26 cellular contexts compared by ENCODE assay signal in genomic region chr2:44388877-44389276, GRCh38.
"Had no signal": no experiment of that assay in that cellular context is flagged by ENCODE, and none has a peak within 500 bp of the region (broad histone marks: within the 10 kb centered on the region; RNA-seq: fewer than 3 reads in every experiment).

No MANE protein-coding gene starts in this region.

- H3K9me3 Mint-ChIP-seq: activated CD4-positive, alpha-beta memory T cell treated with anti-CD3 and anti-CD28 coated beads, Interleukin-2, amount 10 ng/mL, durations not matched to agents 7 days and 5 days; natural killer cell treated with Interleukin-12 subunit alpha and Interleukin-12 subunit beta and Interleukin-15 and Interleukin-18, amount 100 ng/mL, for 72 hours had no signal

- H3K27me3 Mint-ChIP-seq: activated CD4-positive, alpha-beta memory T cell treated with anti-CD3 and anti-CD28 coated beads, Interleukin-2, amount 10 ng/mL, durations not matched to agents 7 days and 5 days; activated CD4-positive, alpha-beta T cell treated with anti-CD3 and anti-CD28 coated beads, Interleukin-2, amount 10 ng/mL, durations not matched to agents 7 days and 5 days; activated CD8-positive, alpha-beta memory T cell treated with anti-CD3 and anti-CD28 coated beads, Interleukin-2, amount 10 ng/mL, durations not matched to agents 7 days and 5 days; activated naive CD8-positive, alpha-beta T cell; natural killer cell treated with Interleukin-12 subunit alpha and Interleukin-12 subunit beta and Interleukin-15 and Interleukin-18, amount 100 ng/mL, for 72 hours had no signal

- ATAC-seq: activated CD4-positive, CD25-positive, alpha-beta regulatory T cell treated with anti-CD3 and anti-CD28 coated beads, Interleukin-2, amount 50 U/mL, for 24 hours; activated CD8-positive, alpha-beta memory T cell treated with anti-CD3 and anti-CD28 coated beads, Interleukin-2, amount 10 ng/mL, durations not matched to agents 7 days and 5 days; body of pancreas; gastroesophageal sphincter; left lung; lower lobe of right lung; mucosa of descending colon; natural killer cell treated with Interleukin-12 subunit alpha and Interleukin-12 subunit beta and Interleukin-15 and Interleukin-18, amount 100 ng/mL, for 72 hours; right cardiac atrium; stimulated activated naive CD8-positive, alpha-beta T cell treated with anti-CD3 and anti-CD28 coated beads, Interleukin-15, Interleukin-2, amounts not matched to agents 100 U/mL and 50 U/mL, for 24 hours had no signal

- H3K27ac Mint-ChIP-seq: activated CD4-positive, alpha-beta memory T cell treated with anti-CD3 and anti-CD28 coated beads, Interleukin-2, amount 10 ng/mL, durations not matched to agents 7 days and 5 days; activated CD4-positive, alpha-beta T cell treated with anti-CD3 and anti-CD28 coated beads, Interleukin-2, amount 10 ng/mL, durations not matched to agents 7 days and 5 days; activated CD8-positive, alpha-beta memory T cell treated with anti-CD3 and anti-CD28 coated beads, Interleukin-2, amount 10 ng/mL, durations not matched to agents 7 days and 5 days; activated naive CD8-positive, alpha-beta T cell; activated T-helper 2 cell treated with anti-CD3 and anti-CD28 coated beads, Interferon-gamma antibody, Interleukin-2, Interleukin-4, amounts not matched to agents 10 μg/mL and 5 μg/mL and 100 μg/mL, durations not matched to agents 14 hours and 24 hours and 36 hours; natural killer cell treated with Interleukin-12 subunit alpha and Interleukin-12 subunit beta and Interleukin-15 and Interleukin-18, amount 100 ng/mL, for 72 hours had no signal

- H3K27ac ChIP-seq: body of pancreas, gastroesophageal sphincter, left lung, lower lobe of right lung, spleen, testis, transverse colon, VCaP had no signal

- H3K4me3 Mint-ChIP-seq: activated CD4-positive, alpha-beta memory T cell treated with anti-CD3 and anti-CD28 coated beads, Interleukin-2, amount 10 ng/mL, durations not matched to agents 7 days and 5 days; activated CD4-positive, alpha-beta T cell treated with anti-CD3 and anti-CD28 coated beads, Interleukin-2, amount 10 ng/mL, durations not matched to agents 7 days and 5 days; activated CD8-positive, alpha-beta memory T cell treated with anti-CD3 and anti-CD28 coated beads, Interleukin-2, amount 10 ng/mL, durations not matched to agents 7 days and 5 days; activated naive CD8-positive, alpha-beta T cell; natural killer cell treated with Interleukin-12 subunit alpha and Interleukin-12 subunit beta and Interleukin-15 and Interleukin-18, amount 100 ng/mL, for 72 hours had no signal

- H3K9me3 ChIP-seq: body of pancreas, lower lobe of right lung, testis, transverse colon had no signal

- H3K4me1 Mint-ChIP-seq: activated CD4-positive, alpha-beta memory T cell treated with anti-CD3 and anti-CD28 coated beads, Interleukin-2, amount 10 ng/mL, durations not matched to agents 7 days and 5 days; activated CD8-positive, alpha-beta memory T cell treated with anti-CD3 and anti-CD28 coated beads, Interleukin-2, amount 10 ng/mL, durations not matched to agents 7 days and 5 days had no signal

- H3K4me3 ChIP-seq: body of pancreas, gastroesophageal sphincter, left lung, lower lobe of right lung, mucosa of descending colon, spleen, testis, transverse colon had no signal

- H3K36me3 ChIP-seq: gastroesophageal sphincter, left lung, lower lobe of right lung, spleen, transverse colon had no signal

- DNase-seq: activated CD4-positive, alpha-beta memory T cell treated with anti-CD3 and anti-CD28 coated beads, Interleukin-2, amount 10 ng/mL, durations not matched to agents 7 days and 5 days; activated CD4-positive, alpha-beta T cell treated with anti-CD3 and anti-CD28 coated beads, Interleukin-2, amount 10 ng/mL, durations not matched to agents 7 days and 5 days; activated CD8-positive, alpha-beta memory T cell treated with anti-CD3 and anti-CD28 coated beads, Interleukin-2, amount 10 ng/mL, durations not matched to agents 7 days and 5 days; activated T-cell treated with anti-CD3 and anti-CD28 coated beads, Interleukin-2, amount 50 U/mL, for 48 hours; aorta; body of pancreas; effector CD8-positive, alpha-beta T cell; erythroblast; head of caudate nucleus; hypothalamus; lower lobe of right lung; mesendoderm; mucosa of descending colon; posterior cingulate gyrus; spleen; stimulated activated naive CD8-positive, alpha-beta T cell treated with anti-CD3 and anti-CD28 coated beads, Interleukin-15, Interleukin-2, amounts not matched to agents 100 U/mL and 50 U/mL, for 24 hours; testis; transverse colon had no signal

- H3K4me1 ChIP-seq: body of pancreas, gastroesophageal sphincter, left lung, lower lobe of right lung, spleen, testis, transverse colon had no signal
